In genomic region chrX:139091086-139091485, GRCh38 we compare ENCODE assay signal across 30 cellular contexts.
"Had no signal": no experiment of that assay in that cellular context is flagged by ENCODE, and none has a peak within 500 bp of the region (broad histone marks: within the 10 kb centered on the region; RNA-seq: fewer than 3 reads in every experiment).

No MANE protein-coding gene starts in this region.

- H3K4me3 ChIP-seq: adrenal gland, ascending aorta, body of pancreas, esophagus muscularis mucosa, gastrocnemius medialis, heart left ventricle had no signal

- H3K9me3 ChIP-seq: adrenal gland, ascending aorta, body of pancreas, esophagus muscularis mucosa, gastrocnemius medialis, heart left ventricle had no signal

- DNase-seq: activated CD4-positive, alpha-beta memory T cell treated with anti-CD3 and anti-CD28 coated beads for 36 hours; activated CD4-positive, alpha-beta T cell treated with anti-CD3 and anti-CD28 coated beads for 1 hour; activated CD4-positive, alpha-beta T cell treated with anti-CD3 and anti-CD28 coated beads for 4 hours; activated CD4-positive, alpha-beta T cell treated with anti-CD3 and anti-CD28 coated beads, Interleukin-2, amount 50 U/mL, for 1 hour; activated CD8-positive, alpha-beta memory T cell treated with anti-CD3 and anti-CD28 coated beads, Interleukin-2, amount 10 ng/mL, durations not matched to agents 7 days and 5 days; activated CD8-positive, alpha-beta memory T cell treated with anti-CD3 and anti-CD28 coated beads, Interleukin-2, amount 50 U/mL, for 4 hours; activated CD8-positive, alpha-beta T cell treated with anti-CD3 and anti-CD28 coated beads, Interleukin-2, amount 10 ng/mL, durations not matched to agents 7 days and 5 days; activated effector memory CD4-positive, alpha-beta T cell treated with anti-CD3 and anti-CD28 coated beads, Interleukin-2, amount 50 U/mL, for 16 hours; activated naive CD4-positive, alpha-beta T cell treated with anti-CD3 and anti-CD28 coated beads for 36 hours; activated naive CD8-positive, alpha-beta T cell treated with anti-CD3 and anti-CD28 coated beads for 36 hours; activated naive CD8-positive, alpha-beta T cell treated with anti-CD3 and anti-CD28 coated beads, Interleukin-2, amount 50 U/mL, for 24 hours; activated T-cell treated with anti-CD3 and anti-CD28 coated beads, Interleukin-2, amount 50 U/mL, for 1 hour; activated T-cell treated with anti-CD3 and anti-CD28 coated beads, Interleukin-2, amount 50 U/mL, for 48 hours; adrenal gland; body of pancreas; caudate nucleus; cortex of kidney; dermis blood vessel endothelial cell; effector CD4-positive, alpha-beta T cell; effector memory CD8-positive, alpha-beta T cell; erythroblast; foreskin keratinocyte; gastrocnemius medialis; glutamatergic neuron; heart left ventricle; T-helper 2 cell had no signal

- H3K27ac ChIP-seq: adrenal gland, ascending aorta, body of pancreas, esophagus muscularis mucosa, foreskin keratinocyte, gastrocnemius medialis, heart left ventricle, VCaP had no signal

- H3K27me3 ChIP-seq: ascending aorta, body of pancreas, esophagus muscularis mucosa, foreskin keratinocyte, gastrocnemius medialis, heart left ventricle had no signal

- H3K36me3 ChIP-seq: adrenal gland, ascending aorta, esophagus muscularis mucosa, gastrocnemius medialis, heart left ventricle had no signal

- H3K4me1 ChIP-seq: adrenal gland, ascending aorta, body of pancreas, esophagus muscularis mucosa, foreskin keratinocyte, heart left ventricle had no signal

- ATAC-seq: activated CD8-positive, alpha-beta memory T cell treated with anti-CD3 and anti-CD28 coated beads, Interleukin-2, amount 10 ng/mL, durations not matched to agents 7 days and 5 days; activated CD8-positive, alpha-beta T cell treated with anti-CD3 and anti-CD28 coated beads, Interleukin-2, amount 10 ng/mL, durations not matched to agents 7 days and 5 days; activated naive CD8-positive, alpha-beta T cell treated with anti-CD3 and anti-CD28 coated beads, Interleukin-2, amount 50 U/mL, for 24 hours; body of pancreas; effector memory CD8-positive, alpha-beta T cell; foreskin keratinocyte; heart left ventricle; WTC11 had no signal
